ENCODE assay signal across 22 cellular contexts in the genomic region with DNA sequence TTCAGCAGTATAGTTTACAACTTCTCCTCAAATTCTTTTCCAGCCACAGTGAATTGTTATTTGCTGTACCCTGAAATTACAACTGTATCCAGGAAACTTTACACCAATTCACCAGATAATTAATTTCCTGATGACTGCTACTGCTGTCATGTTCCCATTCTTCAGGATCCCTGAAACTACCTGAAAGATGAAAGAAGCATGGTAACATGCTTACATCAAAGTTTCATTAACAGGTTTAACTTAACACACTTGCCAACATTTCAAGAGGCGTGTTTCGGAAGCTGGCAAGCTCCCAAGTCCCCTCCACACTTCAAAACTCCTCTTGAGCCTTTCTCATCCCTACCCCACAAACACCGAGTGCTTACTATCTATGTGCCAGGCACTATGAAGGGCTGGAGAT.
DNase-seq lines count a peak whose midpoint lies in the region; ATAC-seq, FAIRE-seq and TF ChIP-seq lines count a peak whose summit lies in the region.
"Had no signal": no experiment of that assay in that cellular context is flagged by ENCODE, and none has a peak within 500 bp of the region (broad histone marks: within the 10 kb centered on the region; RNA-seq: fewer than 3 reads in every experiment).

No MANE protein-coding gene starts in this region.

- H2BK5ac ChIP-seq in H1 (ENCODE audit: low read depth, low read length): peak overlapping the region; percentile 72; the same call in 1 of the 2 replicates
- H2BK5ac ChIP-seq in mesenchymal stem cell (ENCODE audit: low read depth, low read length, poor library complexity, severe bottlenecking): no peak overlapping the region

- H3K14ac ChIP-seq in H1 (ENCODE audit: insufficient read length) (no peak overlapping the region), mesenchymal stem cell (ENCODE audit: low read length in 2 of 2) (no peak overlapping the region)

- peak; percentile 19 for DNase-seq in NCI-H510A treated with DMSO at 0.1 percent for 48 hours (lab: John Stamatoyannopoulos, UW)
- no peak for DNase-seq in NCI-H510A (lab: John Stamatoyannopoulos, UW)
- no peak for DNase-seq in H1 (ENCODE audit: low read depth in 1 of 2, low spot score in 2 of 2)
- DNase-seq in mesenchymal stem cell: no peak
- no peak for DNase-seq in COLO829 (ENCODE audit: low spot score)
- DNase-seq in colonic mucosa: no peak
- DNase-seq in T-cell: no peak
- DNase-seq: BE2C; CD4-positive, CD25-positive, alpha-beta regulatory T cell; Karpas-422; NCI-H1436 treated with DMSO at 0.1 percent for 48 hours; NCI-H2081; NCI-H524 treated with DMSO at 0.1 percent for 48 hours; PC-3; RPMI8226; SHP77 treated with DMSO at 0.1 percent for 48 hours; SK-N-SH had no signal

- no peaks in the 10 kb centered on the region for H3K23me2 ChIP-seq in H1 (ENCODE audit: low read depth, low read length)

- no peak for ATAC-seq in GM21360 (IDR thresholded peaks at IDR 0.05; ENCODE audit: unreplicated experiment)
- ATAC-seq in T-cell (replicated peaks in 1 of 4): no peak
- ATAC-seq: PC-3 had no signal

- H3K9me3 Mint-ChIP-seq in T-cell: no peaks in the 10 kb centered on the region
- H3K9me3 Mint-ChIP-seq: CD4-positive, CD25-positive, alpha-beta regulatory T cell had no signal

- H3K27ac ChIP-seq in H1 (ENCODE audit: low read depth, low read length) (no peak overlapping the region), mesenchymal stem cell (ENCODE audit: low read length, poor library complexity, severe bottlenecking) (no peak overlapping the region), colonic mucosa (no peak overlapping the region)
- H3K27ac ChIP-seq: HL-60 had no signal

- POLR2A ChIA-PET in H1 (lab: Charles Lee; ENCODE audit: partially characterized antibody) (no interaction called here), T-cell (lab: Charles Lee) (interaction anchor here in 1 of 2 donors (0.5 kb wide), 1 partner anchor 98 kb away, joined by 3 read pairs; no protein-coding TSS in a partner anchor)

- FAIRE-seq in H1 (lab: Jason Lieb, UNC): no peak
- FAIRE-seq: A204.1, GM12891, GM19239 had no signal

- peak overlapping the region; percentile 58 for H4K5ac ChIP-seq in H1 (ENCODE audit: insufficient read length, low read depth, low read length)

- no peaks in the 10 kb centered on the region for H3K27me3 Mint-ChIP-seq in T-cell
- H3K27me3 Mint-ChIP-seq: CD4-positive, CD25-positive, alpha-beta regulatory T cell had no signal

- H3K36me3 ChIP-seq in H1 (ENCODE audit: control insufficient read depth in 2 of 4, insufficient read depth in 4 of 4, low read length in 3 of 4) (no peaks in the 10 kb centered on the region), mesenchymal stem cell (ENCODE audit: control insufficient read depth in 1 of 2, insufficient read depth in 2 of 2, low read depth in 1 of 2, low read length in 2 of 2) (no peaks in the 10 kb centered on the region), colonic mucosa (no peaks in the 10 kb centered on the region)
- H3K36me3 ChIP-seq: BE2C had no signal

- 95% methylated on average over 3 of the region's 3 CpGs; no CpG with 5 or more reads in 1 of the 2 experiments for WGBS in H1 (ENCODE audit: extremely low coverage in 1 of 2, insufficient coverage in 1 of 2, insufficient read length in 1 of 2, insufficient replicate concordance in 2 of 2, low coverage in 1 of 2, low lambda C conversion rate in 2 of 2, missing lambda C conversion rate in 1 of 2), 2 experiments
- WGBS in mesenchymal stem cell: 96% methylated on average over 3 of the region's 3 CpGs

- no peak for TF ChIP-seq CTCF in H1 (IDR thresholded peaks at IDR 0.05; ENCODE audit: control extremely low read depth in 1 of 3, insufficient read depth in 1 of 3, low read depth in 1 of 3, low read length in 3 of 3)
- no peak for TF ChIP-seq CTCF in colonic mucosa (IDR thresholded peaks at IDR 0.05)

- no peak for TF ChIP-seq POLR2A in H1 (IDR thresholded peaks at IDR 0.05; ENCODE audit: control extremely low read depth in 1 of 2, low read depth in 2 of 2, low read length in 2 of 2)

- no peak overlapping the region for H3K56ac ChIP-seq in H1 (replicated peaks; ENCODE audit: insufficient read length, low read depth, low read length)

- H3K18ac ChIP-seq in H1 (ENCODE audit: extremely low read depth, low read length) (no peak overlapping the region; the same call in 1 of the 2 replicates), mesenchymal stem cell (ENCODE audit: low read depth in 1 of 2, low read length in 2 of 2) (no peak overlapping the region)

- TF ChIP-seq EP300 in H1 (IDR thresholded peaks at IDR 0.05; ENCODE audit: borderline replicate concordance in 1 of 2, low read depth in 2 of 2, low read length in 2 of 2): no peak

- intact Hi-C loops in colonic mucosa (cut with DNase I): no loop called here

- H3K9ac ChIP-seq in H1 (replicated peaks in 1 of 4; ENCODE audit: extremely low read depth in 1 of 4, low read depth in 3 of 4, low read length in 3 of 4) (no peak overlapping the region), mesenchymal stem cell (ENCODE audit: low read length) (no peak overlapping the region), colonic mucosa (ENCODE audit: low read depth in 2 of 2, low read length in 2 of 2) (no peak overlapping the region)
- H3K9ac ChIP-seq: SK-N-SH had no signal

- H3K23ac ChIP-seq in H1 (ENCODE audit: insufficient read length) (no peak overlapping the region), mesenchymal stem cell (ENCODE audit: low read length in 2 of 2) (no peak overlapping the region)

- H3K27me3 ChIP-seq in H1 (replicated peaks in 1 of 4; ENCODE audit: control insufficient read depth in 3 of 4, extremely low read depth in 1 of 4, insufficient read depth in 3 of 4, low read length in 3 of 4) (no peaks in the 10 kb centered on the region), mesenchymal stem cell (ENCODE audit: control insufficient read depth in 1 of 2, insufficient read depth in 1 of 2, low read length in 2 of 2) (peaks cover 0 to 45% of the 10 kb centered on the region in 2 experiments), colonic mucosa (no peaks in the 10 kb centered on the region)

- 0 out of 2 replicates have a peak overlapping the region, but pooled peaks have one; percentile 54 for H2BK20ac ChIP-seq in H1 (ENCODE audit: low read length)

- peaks cover 39% of the 10 kb centered on the region for H3K36me3 Mint-ChIP-seq in T-cell

- peaks cover 33 to 43% (median 39%) of the 10 kb centered on the region in 3 donors for H3K4me1 Mint-ChIP-seq in T-cell

- no peak overlapping the region for H3K4me3 Mint-ChIP-seq in T-cell
- H3K4me3 Mint-ChIP-seq: CD4-positive, CD25-positive, alpha-beta regulatory T cell had no signal

- no peak for TF ChIP-seq RAD21 in H1 (IDR thresholded peaks at IDR 0.05 in 1 of 2, conservative IDR thresholded peaks at IDR 0.05 in 1 of 2; ENCODE audit: low read depth in 2 of 2, low read length in 2 of 2)

- no peak overlapping the region for H3K4me3 ChIP-seq in H1 (ENCODE audit: extremely low read depth in 1 of 4, insufficient read depth in 2 of 4, low read depth in 3 of 4, low read length in 4 of 4)
- H3K4me3 ChIP-seq in mesenchymal stem cell (ENCODE audit: insufficient read depth in 1 of 2, low read depth in 1 of 2, low read length in 2 of 2): no peak overlapping the region
- H3K4me3 ChIP-seq in colonic mucosa: no peak overlapping the region

- H2BK12ac ChIP-seq in H1 (ENCODE audit: low read depth, low read length) (no peak overlapping the region), mesenchymal stem cell (ENCODE audit: low read length in 2 of 2) (no peak overlapping the region)

- H4K8ac ChIP-seq in H1 (ENCODE audit: extremely low read depth, insufficient read depth, low read length) (no peak overlapping the region), mesenchymal stem cell (ENCODE audit: low read length) (no peak overlapping the region)

- H3K4me2 ChIP-seq in H1 (ENCODE audit: insufficient read depth in 1 of 2, low read depth in 2 of 2, low read length in 2 of 2) (no peak overlapping the region), mesenchymal stem cell (ENCODE audit: low read length, poor library complexity, severe bottlenecking) (no peak overlapping the region)
- H3K4me2 ChIP-seq: SK-N-SH had no signal

- H3K27ac Mint-ChIP-seq in T-cell: no peak overlapping the region

- H2BK15ac ChIP-seq in H1 (ENCODE audit: low read length) (no peak overlapping the region), mesenchymal stem cell (ENCODE audit: low read depth, poor library complexity, severe bottlenecking) (no peak overlapping the region)

- no peaks in the 10 kb centered on the region for H4K20me1 ChIP-seq in H1 (replicated peaks in 1 of 2; ENCODE audit: control insufficient read depth in 1 of 2, insufficient read depth in 2 of 2, low read length in 2 of 2)

- H2AK5ac ChIP-seq in H1 (ENCODE audit: low read depth, low read length) (0 out of 2 replicates have a peak overlapping the region, but pooled peaks have one; percentile 75), mesenchymal stem cell (ENCODE audit: low read length, severe bottlenecking) (peak overlapping the region; percentile 94)

- H3K4ac ChIP-seq in H1 (replicated peaks; ENCODE audit: insufficient read length, low read depth, low read length) (no peak overlapping the region), mesenchymal stem cell (ENCODE audit: low read depth in 1 of 2, low read length in 2 of 2) (no peak overlapping the region)

- CTCF ChIA-PET in H1 (lab: Charles Lee; ENCODE audit: partially characterized antibody): no interaction called here
- CTCF ChIA-PET in T-cell (lab: Charles Lee): interaction anchor here (0.6 to 0.7 kb wide), 4 partner anchors 90 to 939 kb away, joined by 3 to 6 read pairs (median 4); no protein-coding TSS in a partner anchor

- H3K79me1 ChIP-seq in H1 (ENCODE audit: low read depth, low read length) (no peaks in the 10 kb centered on the region), mesenchymal stem cell (replicated peaks; ENCODE audit: low read length, poor library complexity, severe bottlenecking) (peaks cover 17% of the 10 kb centered on the region)

- no peaks in the 10 kb centered on the region for H3K9me3 ChIP-seq in H1 (ENCODE audit: insufficient read depth in 2 of 2, low read depth in 1 of 2, low read length in 1 of 2)
- no peaks in the 10 kb centered on the region for H3K9me3 ChIP-seq in mesenchymal stem cell (ENCODE audit: control insufficient read depth, low read length)
- no peaks in the 10 kb centered on the region for H3K9me3 ChIP-seq in colonic mucosa
- H3K9me3 ChIP-seq: BE2C, SK-N-SH had no signal

- peaks cover 2 to 15% (median 8%) of the 10 kb centered on the region in 4 experiments; a peak in 5 of 7 replicates for H3K4me1 ChIP-seq in H1 (replicated peaks in 1 of 4; ENCODE audit: control insufficient read depth in 3 of 4, insufficient read depth in 4 of 4, low read length in 3 of 4)
- peaks cover 3% of the 10 kb centered on the region for H3K4me1 ChIP-seq in mesenchymal stem cell (ENCODE audit: control insufficient read depth, insufficient read depth, low read depth, low read length)
- peaks cover 6% of the 10 kb centered on the region for H3K4me1 ChIP-seq in colonic mucosa
- H3K4me1 ChIP-seq: BE2C had no signal

- H2AFZ ChIP-seq in H1 (ENCODE audit: low read length) (no peak overlapping the region), mesenchymal stem cell (ENCODE audit: low read depth, low read length) (no peak overlapping the region)

- no peak overlapping the region for H4K91ac ChIP-seq in H1 (replicated peaks; ENCODE audit: insufficient read length, low read length)
- H4K91ac ChIP-seq in mesenchymal stem cell (ENCODE audit: low read length): no peak overlapping the region

- H2BK120ac ChIP-seq in H1 (replicated peaks; ENCODE audit: low read depth, low read length) (peak overlapping the region; percentile 94), mesenchymal stem cell (ENCODE audit: low read depth, low read length) (no peak overlapping the region)

- no peaks in the 10 kb centered on the region for H3K79me2 ChIP-seq in H1 (ENCODE audit: control insufficient read depth in 1 of 2, insufficient read depth in 2 of 2, low read length in 2 of 2)
